ENCODE assay signal across 18 cellular contexts in the genomic region with DNA sequence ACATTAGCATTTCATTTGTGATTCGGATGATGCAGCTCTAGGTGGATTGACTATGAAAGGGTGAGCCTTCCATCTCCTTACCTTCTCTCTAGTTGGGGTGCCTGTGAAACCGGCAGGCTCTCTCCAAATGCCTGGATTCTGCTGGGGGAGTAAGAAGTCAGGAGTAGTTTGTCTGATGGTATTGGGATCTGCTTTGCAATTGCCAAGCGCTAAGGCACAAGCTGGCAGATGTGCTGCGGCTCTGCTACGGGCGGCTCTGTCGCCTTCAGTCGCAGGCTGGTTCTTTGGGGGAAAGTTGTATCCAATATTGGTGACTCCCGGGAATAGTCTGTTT. TPM values are rescaled to one million over a fixed set of nuclear protein-coding genes. Genes with fewer than 3 reads are reported as not detected.
A peak's percentile ranks its signal among the peaks of the same experiment; 100 is the strongest.
DNase-seq lines count a peak whose midpoint lies in the region; ATAC-seq, FAIRE-seq and TF ChIP-seq lines count a peak whose summit lies in the region.
"Had no signal": no experiment of that assay in that cellular context is flagged by ENCODE, and none has a peak within 500 bp of the region (broad histone marks: within the 10 kb centered on the region; RNA-seq: fewer than 3 reads in every experiment).

No MANE protein-coding gene starts in this region.

- H2AFZ ChIP-seq in H1 (ENCODE audit: low read length), result no peak overlapping the region

- no peaks in the 10 kb centered on the region for H3K9me3 ChIP-seq in right cardiac atrium (ENCODE audit: control insufficient read depth, low read length)
- no peaks in the 10 kb centered on the region for H3K9me3 ChIP-seq in H1 (ENCODE audit: insufficient read depth in 2 of 2, low read depth in 1 of 2, low read length in 1 of 2)
- no peaks in the 10 kb centered on the region for H3K9me3 ChIP-seq in muscle layer of colon (ENCODE audit: low read length)
- no peaks in the 10 kb centered on the region for H3K9me3 ChIP-seq in tibial nerve
- H3K9me3 ChIP-seq: testis had no signal

- peak; percentile 100 for FAIRE-seq in H1 (lab: Jason Lieb, UNC)

- no peak overlapping the region for H3K14ac ChIP-seq in H1 (ENCODE audit: insufficient read length)

- H2BK120ac ChIP-seq in H1 (replicated peaks; ENCODE audit: low read depth, low read length), result peak overlapping the region; percentile 18

- CTCF ChIA-PET in H1 (lab: Charles Lee; ENCODE audit: partially characterized antibody), result interaction anchor here (1.0 to 2.0 kb wide), 3 partner anchors 22 to 182 kb away, joined by 3 to 6 read pairs (median 5); no protein-coding TSS in a partner anchor
- CTCF ChIA-PET in activated CD8-positive, alpha-beta T cell treated with anti-CD3 and anti-CD28 coated beads for 36 hours (lab: Charles Lee), result no interaction called here

- WGBS in right cardiac atrium, result 16% methylated on average over 9 of the region's 9 CpGs
- WGBS in H1 (ENCODE audit: extremely low coverage in 1 of 2, insufficient coverage in 1 of 2, insufficient read length in 1 of 2, insufficient replicate concordance in 2 of 2, low coverage in 1 of 2, low lambda C conversion rate in 2 of 2, missing lambda C conversion rate in 1 of 2), 2 experiments, result 0% methylated on average over 9 of the region's 9 CpGs; no CpG with 5 or more reads in 1 of the 2 experiments
- 22 to 25% methylated on average over 9 of the region's 9 CpGs for WGBS in tibial nerve, 2 donors

- H3K36me3 ChIP-seq in H1 (ENCODE audit: control insufficient read depth in 2 of 4, insufficient read depth in 4 of 4, low read length in 3 of 4), result no peaks in the 10 kb centered on the region
- no peaks in the 10 kb centered on the region for H3K36me3 ChIP-seq in muscle layer of colon (ENCODE audit: insufficient read depth, low read length)
- no peaks in the 10 kb centered on the region for H3K36me3 ChIP-seq in tibial nerve

- H2AK5ac ChIP-seq in H1 (ENCODE audit: low read depth, low read length), result no peak overlapping the region; the same call in 1 of the 2 replicates

- H4K5ac ChIP-seq in H1 (ENCODE audit: insufficient read length, low read depth, low read length), result peak overlapping the region; percentile 30

- peak overlapping the region; percentile 25; the same call in 1 of the 2 replicates for H4K8ac ChIP-seq in H1 (ENCODE audit: extremely low read depth, insufficient read depth, low read length)

- H3K4ac ChIP-seq in H1 (replicated peaks; ENCODE audit: insufficient read length, low read depth, low read length), result peak overlapping the region; percentile 1

- ATAC-seq in right cardiac atrium (no peak), Right ventricle myocardium superior (ENCODE audit: poor library complexity) (no peak), HG03521 (IDR thresholded peaks at IDR 0.05; ENCODE audit: unreplicated experiment) (no peak)
- ATAC-seq in activated CD8-positive, alpha-beta T cell treated with anti-CD3 and anti-CD28 coated beads for 36 hours, result no peak

- H3K9me3 Mint-ChIP-seq in activated CD8-positive, alpha-beta T cell treated with anti-CD3 and anti-CD28 coated beads for 36 hours, result no peaks in the 10 kb centered on the region
- H3K9me3 Mint-ChIP-seq: activated CD4-positive, alpha-beta memory T cell treated with anti-CD3 and anti-CD28 coated beads for 36 hours had no signal

- TF ChIP-seq EP300 in H1 (IDR thresholded peaks at IDR 0.05; ENCODE audit: borderline replicate concordance in 1 of 2, low read depth in 2 of 2, low read length in 2 of 2), result no peak
- TF ChIP-seq EP300 in tibial nerve (IDR thresholded peaks at IDR 0.05), result no peak

- H2BK15ac ChIP-seq in H1 (ENCODE audit: low read length), result no peak overlapping the region

- H3K4me1 ChIP-seq in right cardiac atrium (ENCODE audit: control insufficient read depth, insufficient read depth, low read length) (no peaks in the 10 kb centered on the region), H1 (replicated peaks in 1 of 4; ENCODE audit: control insufficient read depth in 3 of 4, insufficient read depth in 4 of 4, low read length in 3 of 4) (peaks cover 0 to 15% (median 8%) of the 10 kb centered on the region in 4 experiments; a peak in 6 of 7 replicates), muscle layer of colon (ENCODE audit: insufficient read depth, low read length) (no peaks in the 10 kb centered on the region), tibial nerve (peaks cover 0 to 9% (median 0%) of the 10 kb centered on the region in 4 donors)

- H3K56ac ChIP-seq in H1 (replicated peaks; ENCODE audit: insufficient read length, low read depth, low read length), result peak overlapping the region; percentile 62

- peak overlapping the region; percentile 17 for H2BK20ac ChIP-seq in H1 (ENCODE audit: low read length)

- peak; percentile 8 to 28; a peak in 1 of 4 replicates for TF ChIP-seq RAD21 in H1 (IDR thresholded peaks at IDR 0.05 in 1 of 2, conservative IDR thresholded peaks at IDR 0.05 in 1 of 2; ENCODE audit: low read depth in 2 of 2, low read length in 2 of 2)

- H3K79me2 ChIP-seq in H1 (ENCODE audit: control insufficient read depth in 1 of 2, insufficient read depth in 2 of 2, low read length in 2 of 2), result peaks cover 21 to 43% of the 10 kb centered on the region in 2 experiments; a peak in 3 of 4 replicates

- H3K23ac ChIP-seq in H1 (ENCODE audit: insufficient read length), result no peak overlapping the region

- peak overlapping the region; percentile 63 for H4K91ac ChIP-seq in H1 (replicated peaks; ENCODE audit: insufficient read length, low read length)

- peak; percentile 82 to 98 for TF ChIP-seq POLR2A in H1 (IDR thresholded peaks at IDR 0.05; ENCODE audit: control extremely low read depth in 1 of 2, low read depth in 2 of 2, low read length in 2 of 2)
- TF ChIP-seq POLR2A in tibial nerve (IDR thresholded peaks at IDR 0.05), result no peak

- H2BK5ac ChIP-seq in H1 (ENCODE audit: low read depth, low read length), result peak overlapping the region; percentile 91

- H3K4me1 Mint-ChIP-seq in activated CD8-positive, alpha-beta T cell treated with anti-CD3 and anti-CD28 coated beads for 36 hours (ENCODE audit: low read depth), result peaks cover 2% of the 10 kb centered on the region

- intact Hi-C loops in right cardiac atrium (cut with DNase I), result no loop called here
- intact Hi-C loops in Right ventricle myocardium superior (cut with DNase I), result no loop called here
- intact Hi-C loops in activated CD8-positive, alpha-beta T cell treated with anti-CD3 and anti-CD28 coated beads for 36 hours (cut with micrococcal nuclease), result no loop called here

- TF ChIP-seq CTCF in H1 (IDR thresholded peaks at IDR 0.05; ENCODE audit: control extremely low read depth in 1 of 3, insufficient read depth in 1 of 3, low read depth in 1 of 3, low read length in 3 of 3) (no peak), tibial nerve (IDR thresholded peaks at IDR 0.05) (no peak)
- no peak for TF ChIP-seq CTCF in activated CD8-positive, alpha-beta T cell treated with anti-CD3 and anti-CD28 coated beads for 36 hours (IDR thresholded peaks at IDR 0.05)

- H3K27ac Mint-ChIP-seq in activated CD8-positive, alpha-beta T cell treated with anti-CD3 and anti-CD28 coated beads for 36 hours, result no peak overlapping the region
- H3K27ac Mint-ChIP-seq: activated CD4-positive, alpha-beta memory T cell treated with anti-CD3 and anti-CD28 coated beads for 36 hours; HFFc6 had no signal

- peak overlapping the region; percentile 13; the same call in 1 of the 2 replicates for H2BK12ac ChIP-seq in H1 (ENCODE audit: low read depth, low read length)

- H3K79me1 ChIP-seq in H1 (ENCODE audit: low read depth, low read length), result no peaks in the 10 kb centered on the region

- H3K36me3 Mint-ChIP-seq in activated CD8-positive, alpha-beta T cell treated with anti-CD3 and anti-CD28 coated beads for 36 hours (ENCODE audit: low read depth), result no peaks in the 10 kb centered on the region
- H3K36me3 Mint-ChIP-seq: activated CD4-positive, alpha-beta memory T cell treated with anti-CD3 and anti-CD28 coated beads for 36 hours had no signal

- H3K18ac ChIP-seq in H1 (ENCODE audit: extremely low read depth, low read length), result peak overlapping the region; percentile 16; the same call in 1 of the 2 replicates

- peaks cover 8% of the 10 kb centered on the region for H3K23me2 ChIP-seq in H1 (ENCODE audit: low read depth, low read length)

- H3K27me3 Mint-ChIP-seq in activated CD8-positive, alpha-beta T cell treated with anti-CD3 and anti-CD28 coated beads for 36 hours, result peaks cover 28% of the 10 kb centered on the region

- no peak overlapping the region for H3K4me3 Mint-ChIP-seq in activated CD8-positive, alpha-beta T cell treated with anti-CD3 and anti-CD28 coated beads for 36 hours
- H3K4me3 Mint-ChIP-seq: activated CD4-positive, alpha-beta memory T cell treated with anti-CD3 and anti-CD28 coated beads for 36 hours; HFFc6 had no signal

- POLR2A ChIA-PET in H1 (lab: Charles Lee; ENCODE audit: partially characterized antibody), result interaction anchor here (1.0 to 5.9 kb wide), 15 partner anchors 9 to 316 kb away, joined by 3 to 80 read pairs (median 7); no protein-coding TSS in a partner anchor
- POLR2A ChIA-PET in activated CD8-positive, alpha-beta T cell treated with anti-CD3 and anti-CD28 coated beads for 36 hours (lab: Charles Lee), result no interaction called here

- H3K27me3 ChIP-seq in right cardiac atrium (ENCODE audit: control insufficient read depth, insufficient read depth), result no peaks in the 10 kb centered on the region
- peaks cover 0 to 4% (median 0%) of the 10 kb centered on the region in 4 experiments; a peak in 1 of 7 replicates for H3K27me3 ChIP-seq in H1 (replicated peaks in 1 of 4; ENCODE audit: control insufficient read depth in 3 of 4, extremely low read depth in 1 of 4, insufficient read depth in 3 of 4, low read length in 3 of 4)
- no peaks in the 10 kb centered on the region for H3K27me3 ChIP-seq in muscle layer of colon (ENCODE audit: control insufficient read depth in 1 of 2, insufficient read depth in 2 of 2, low read length in 2 of 2)
- H3K27me3 ChIP-seq in tibial nerve, result peaks cover 0 to 42% of the 10 kb centered on the region in 2 donors
- H3K27me3 ChIP-seq: testis had no signal

- H3K4me3 ChIP-seq in right cardiac atrium (ENCODE audit: low read length) (peak overlapping the region; percentile 26), H1 (ENCODE audit: extremely low read depth in 1 of 4, insufficient read depth in 2 of 4, low read depth in 3 of 4, low read length in 4 of 4) (peak overlapping the region; percentile 48 to 94 (median 73)), muscle layer of colon (ENCODE audit: low read depth in 1 of 2, low read length in 2 of 2) (peak overlapping the region in 1 of 2 donors; percentile 33), tibial nerve (no peak overlapping the region)
- H3K4me3 ChIP-seq: testis had no signal

- DNase-seq in right cardiac atrium (peak in 1 of 3 donors; percentile 34), Right ventricle myocardium superior (no peak), H1 (ENCODE audit: low read depth in 1 of 2, low spot score in 2 of 2) (peak; percentile 68 to 71), tibial nerve (ENCODE audit: low spot score in 2 of 2) (no peak), cerebellar cortex (ENCODE audit: low spot score) (no peak)
- DNase-seq in activated CD8-positive, alpha-beta T cell treated with anti-CD3 and anti-CD28 coated beads for 36 hours, result no peak
- DNase-seq: activated CD4-positive, alpha-beta memory T cell treated with anti-CD3 and anti-CD28 coated beads for 36 hours; activated effector memory CD4-positive, alpha-beta T cell treated with Interleukin-2 at 50 U/mL for 16 hours; COR-L47; HFFc6; NCI-H524 treated with DMSO at 0.1 percent for 48 hours; testis had no signal

- H3K9ac ChIP-seq in H1 (replicated peaks in 1 of 4; ENCODE audit: extremely low read depth in 1 of 4, low read depth in 3 of 4, low read length in 3 of 4) (peak overlapping the region in 3 of 4 experiments; percentile 24 to 73 (median 46); a peak in 5 of 7 replicates), muscle layer of colon (ENCODE audit: low read length) (peak overlapping the region; percentile 25)

- peak overlapping the region; percentile 82 to 100 for H3K4me2 ChIP-seq in H1 (ENCODE audit: insufficient read depth in 1 of 2, low read depth in 2 of 2, low read length in 2 of 2)

- H3K27ac ChIP-seq in right cardiac atrium (ENCODE audit: low read length) (peak overlapping the region; percentile 64), H1 (ENCODE audit: low read depth, low read length) (peak overlapping the region; percentile 83; the same call in 1 of the 2 replicates), muscle layer of colon (ENCODE audit: low read depth, low read length) (no peak overlapping the region), tibial nerve (no peak overlapping the region)
- H3K27ac ChIP-seq: testis had no signal

- peaks cover 0 to 1% of the 10 kb centered on the region in 2 experiments for H4K20me1 ChIP-seq in H1 (replicated peaks in 1 of 2; ENCODE audit: control insufficient read depth in 1 of 2, insufficient read depth in 2 of 2, low read length in 2 of 2)

RNA-seq across cellular contexts. Expression of a gene that starts 2.4 kb away (rescaled TPM):
- total RNA-seq in right cardiac atrium, result 10 to 100 TPM in 3 of 4 donors, 1 to 10 TPM in 1; 8.0 to 19.9 (median 15.8) TPM
- 0.91 TPM for polyA plus RNA-seq in right cardiac atrium
- total RNA-seq in Right ventricle myocardium superior, result 1.0 TPM
- total RNA-seq in H1 (2021; fragmentation: NEBNext Ultra II Directional; extraction: Animal tissue kit (Norgen Biotek cat#: 25700)), result 32.1 and 36.3 TPM in 2 replicates
- 19.1 and 29.9 TPM in 2 replicates for polyA plus RNA-seq in H1 (2011; rRNA removed)
- 31.5 TPM for polyA plus RNA-seq in H1 (2011; cell fraction: cytosol; rRNA removed)
- polyA plus RNA-seq in H1 (2011; cell fraction: nucleus; rRNA removed), result 25.0 TPM
- 20.4 to 39.6 TPM (median 22.2 TPM) in 4 replicates for polyA plus RNA-seq in H1 (2012, experiment 1 of 2)
- 6.0 TPM for polyA plus RNA-seq in H1 (2012, experiment 2 of 2)
- 50.4 TPM for polyA plus RNA-seq in H1 (2013, experiment 1 of 2)
- polyA plus RNA-seq in H1 (2013, experiment 2 of 2), result 42.4 TPM
- 93.1 and 109 TPM in 2 replicates for polyA minus RNA-seq in H1 (2011; rRNA and poly(A)+ RNA removed)
- polyA minus RNA-seq in H1 (2011; cell fraction: cytosol; rRNA and poly(A)+ RNA removed), result 49.0 TPM
- polyA minus RNA-seq in H1 (2011; cell fraction: nucleus; rRNA and poly(A)+ RNA removed), result 260 TPM
- not detected for total RNA-seq in activated CD8-positive, alpha-beta T cell treated with anti-CD3 and anti-CD28 coated beads for 36 hours
- total RNA-seq in tibial nerve, result 1 to 10 TPM in 2 of 4 donors, under 1 TPM in 1, not detected in 1; 0.60 to 9.2 (median 1.7) TPM
- total RNA-seq: activated CD4-positive, alpha-beta memory T cell treated with anti-CD3 and anti-CD28 coated beads for 36 hours; glomerular endothelial cell; HFFc6; HT-29; lung microvascular endothelial cell had no signal
- polyA plus RNA-seq: AG04450 had no signal

Comparison
In these comparisons a context has a peak if more than half of its experiments do, and no peak if none do; other contexts are left out.
1. DNase-seq: peak in H1 (2 of 2); none in Right ventricle myocardium superior (single experiment), activated CD8-positive, alpha-beta T cell treated with anti-CD3 and anti-CD28 coated beads for 36 hours (single experiment), tibial nerve (0 of 2) and cerebellar cortex (single experiment).
2. H3K27ac ChIP-seq: peak in right cardiac atrium (single experiment) and H1 (single experiment); none in muscle layer of colon (single experiment) and tibial nerve (0 of 4).
3. H3K4me3 ChIP-seq: peak in right cardiac atrium (single experiment) and H1 (4 of 4); none in tibial nerve (0 of 4).
4. POLR2A ChIP-seq: peak in H1 (2 of 2); none in tibial nerve (0 of 2).